ENCODE assay signal across 8 cellular contexts in genomic region chr19:38543807-38544568, GRCh38.
DNase-seq lines count a peak whose midpoint lies in the region; ATAC-seq lines count a peak whose summit lies in the region.

No MANE protein-coding gene starts in this region.

- no peak for ATAC-seq in HG03521 (IDR thresholded peaks at IDR 0.05; ENCODE audit: unreplicated experiment)

- H3K36me3 Mint-ChIP-seq in activated naive CD4-positive, alpha-beta T cell treated with anti-CD3 and anti-CD28 coated beads, Interleukin-2, amount 10 ng/mL, durations not matched to agents 7 days and 5 days: peaks cover 2% of the 10 kb centered on the region

- DNase-seq in DMS153 treated with DMSO at 0.1 percent for 48 hours (lab: John Stamatoyannopoulos, UW; ENCODE audit: unreplicated experiment) (peak; percentile 59), H4 (ENCODE audit: low spot score) (peak; percentile 93), NCI-H69 (lab: John Stamatoyannopoulos, UW) (peak; percentile 75), glomerular endothelial cell (ENCODE audit: extremely low read depth, low read depth, low spot score) (peak; percentile 65), pons (ENCODE audit: low spot score) (peak; percentile 94)
- DNase-seq in activated naive CD4-positive, alpha-beta T cell treated with anti-CD3 and anti-CD28 coated beads, Interleukin-2, amount 10 ng/mL, durations not matched to agents 7 days and 5 days: peak; percentile 42
- no peak for DNase-seq in stimulated activated naive CD4-positive, alpha-beta T cell treated with Interleukin-2 at 50 U/mL for 16 hours (lab: John Stamatoyannopoulos, UW)

- H3K4me1 Mint-ChIP-seq in activated naive CD4-positive, alpha-beta T cell treated with anti-CD3 and anti-CD28 coated beads, Interleukin-2, amount 10 ng/mL, durations not matched to agents 7 days and 5 days: peaks cover 40% of the 10 kb centered on the region

- peaks cover 6% of the 10 kb centered on the region for H3K27me3 Mint-ChIP-seq in activated naive CD4-positive, alpha-beta T cell treated with anti-CD3 and anti-CD28 coated beads, Interleukin-2, amount 10 ng/mL, durations not matched to agents 7 days and 5 days

- CTCF ChIA-PET in activated naive CD4-positive, alpha-beta T cell treated with anti-CD3 and anti-CD28 coated beads, Interleukin-2, amount 10 ng/mL, durations not matched to agents 7 days and 5 days (lab: Charles Lee): interaction anchor here (0.9 to 2.6 kb wide), 9 partner anchors 9 to 386 kb away, joined by 3 to 21 read pairs (median 8); partner anchors contain the start of genes MRPS12, NFKBIB, SARS2 and SIRT2

- peaks cover 7% of the 10 kb centered on the region for H3K9me3 Mint-ChIP-seq in activated naive CD4-positive, alpha-beta T cell treated with anti-CD3 and anti-CD28 coated beads, Interleukin-2, amount 10 ng/mL, durations not matched to agents 7 days and 5 days

- peak overlapping the region; percentile 16 for H3K4me3 Mint-ChIP-seq in activated naive CD4-positive, alpha-beta T cell treated with anti-CD3 and anti-CD28 coated beads, Interleukin-2, amount 10 ng/mL, durations not matched to agents 7 days and 5 days

- H3K27ac Mint-ChIP-seq in activated naive CD4-positive, alpha-beta T cell treated with anti-CD3 and anti-CD28 coated beads, Interleukin-2, amount 10 ng/mL, durations not matched to agents 7 days and 5 days: peak overlapping the region; percentile 77
